Comparison of ENCODE assay signal across 17 cellular contexts in genomic region chr12:104656383-104656782, GRCh38.
A peak's percentile ranks its signal among the peaks of the same experiment; 100 is the strongest.
DNase-seq lines count a peak whose midpoint lies in the region; ATAC-seq and TF ChIP-seq lines count a peak whose summit lies in the region.
"Had no signal": no experiment of that assay in that cellular context is flagged by ENCODE, and none has a peak within 500 bp of the region (broad histone marks: within the 10 kb centered on the region; RNA-seq: fewer than 3 reads in every experiment).

No MANE protein-coding gene starts in this region.

- ATAC-seq in Right ventricle myocardium superior (ENCODE audit: poor library complexity), result no peak
- ATAC-seq in left ventricle myocardium superior, result no peak
- no peak for ATAC-seq in GM19324 (IDR thresholded peaks at IDR 0.05; ENCODE audit: low FRiP score, unreplicated experiment)

- H3K4me3 Mint-ChIP-seq in endodermal cell, result no peak overlapping the region
- H3K4me3 Mint-ChIP-seq: CD4-positive, alpha-beta T cell had no signal

- DNase-seq in Right ventricle myocardium superior, result peak; percentile 32
- no peak for DNase-seq in left ventricle myocardium superior
- DNase-seq in endodermal cell, result peak; percentile 76
- DNase-seq in non-pigmented ciliary epithelial cell (ENCODE audit: low read depth), result peak; percentile 28
- DNase-seq in substantia nigra (lab: John Stamatoyannopoulos, UW), result no peak
- DNase-seq in KG1 (lab: John Stamatoyannopoulos, UW), result no peak
- DNase-seq in activated naive CD4-positive, alpha-beta T cell treated with anti-CD3 and anti-CD28 coated beads, Interleukin-2, amount 50 U/mL, for 16 hours, result no peak
- DNase-seq: 8988T; BE2C; Calu3; CD4-positive, alpha-beta T cell; DMS53; NCI-H1930; NCI-H2171; NCI-H82 had no signal

- H3K27ac Mint-ChIP-seq in endodermal cell, result no peak overlapping the region
- H3K27ac Mint-ChIP-seq: CD4-positive, alpha-beta T cell had no signal

- H3K27me3 ChIP-seq in endodermal cell (ENCODE audit: control insufficient read depth, insufficient read depth, low read length, poor library complexity, severe bottlenecking), result no peaks in the 10 kb centered on the region
- H3K27me3 ChIP-seq: BE2C had no signal

- no peaks in the 10 kb centered on the region for H3K36me3 ChIP-seq in endodermal cell (ENCODE audit: control insufficient read depth, insufficient read depth, low read length)
- H3K36me3 ChIP-seq: BE2C had no signal

- no peak for TF ChIP-seq CTCF in endodermal cell (conservative IDR thresholded peaks at IDR 0.05)

- no peaks in the 10 kb centered on the region for H3K9me3 Mint-ChIP-seq in endodermal cell
- H3K9me3 Mint-ChIP-seq: CD4-positive, alpha-beta T cell had no signal

- no peak overlapping the region for H3K9ac ChIP-seq in endodermal cell (ENCODE audit: extremely low read depth, low read length, poor library complexity, severe bottlenecking)

- H3K4me3 ChIP-seq in endodermal cell (ENCODE audit: low read length), result no peak overlapping the region
- H3K4me3 ChIP-seq: PC-9 had no signal

- H3K9me3 ChIP-seq in endodermal cell (ENCODE audit: control insufficient read depth, low read length), result no peaks in the 10 kb centered on the region
- H3K9me3 ChIP-seq: BE2C had no signal

- no peaks in the 10 kb centered on the region for H3K27me3 Mint-ChIP-seq in endodermal cell (ENCODE audit: insufficient read depth)
- H3K27me3 Mint-ChIP-seq: CD4-positive, alpha-beta T cell had no signal

- H3K4me1 Mint-ChIP-seq in endodermal cell, result peaks cover 43% of the 10 kb centered on the region

- H3K4me1 ChIP-seq in endodermal cell (ENCODE audit: control insufficient read depth, insufficient read depth, low read length), result peaks cover 9% of the 10 kb centered on the region

- intact Hi-C loops in Right ventricle myocardium superior (cut with DNase I) (no loop called here), left ventricle myocardium superior (cut with micrococcal nuclease) (no loop called here)

- peaks cover 3% of the 10 kb centered on the region for H3K36me3 Mint-ChIP-seq in endodermal cell (ENCODE audit: low read depth)

- 76 to 84% methylated on average over 6 to 10 of the region's 10 CpGs for WGBS in endodermal cell (ENCODE audit: insufficient coverage in 1 of 2, insufficient read length in 1 of 2), 2 experiments

- H3K27ac ChIP-seq in endodermal cell (ENCODE audit: low read depth, low read length) (no peak overlapping the region), substantia nigra (ENCODE audit: low read depth, low read length, poor library complexity, severe bottlenecking) (no peak overlapping the region)
- H3K27ac ChIP-seq: PC-9 had no signal

Comparison
In these comparisons a context has a peak if more than half of its experiments do, and no peak if none do; other contexts are left out.
1. DNase-seq: peak in Right ventricle myocardium superior (single experiment), endodermal cell (single experiment) and non-pigmented ciliary epithelial cell (single experiment); none in left ventricle myocardium superior (single experiment), substantia nigra (0 of 49), KG1 (single experiment) and activated naive CD4-positive, alpha-beta T cell treated with anti-CD3 and anti-CD28 coated beads, Interleukin-2, amount 50 U/mL, for 16 hours (single experiment).